In the genomic region with DNA sequence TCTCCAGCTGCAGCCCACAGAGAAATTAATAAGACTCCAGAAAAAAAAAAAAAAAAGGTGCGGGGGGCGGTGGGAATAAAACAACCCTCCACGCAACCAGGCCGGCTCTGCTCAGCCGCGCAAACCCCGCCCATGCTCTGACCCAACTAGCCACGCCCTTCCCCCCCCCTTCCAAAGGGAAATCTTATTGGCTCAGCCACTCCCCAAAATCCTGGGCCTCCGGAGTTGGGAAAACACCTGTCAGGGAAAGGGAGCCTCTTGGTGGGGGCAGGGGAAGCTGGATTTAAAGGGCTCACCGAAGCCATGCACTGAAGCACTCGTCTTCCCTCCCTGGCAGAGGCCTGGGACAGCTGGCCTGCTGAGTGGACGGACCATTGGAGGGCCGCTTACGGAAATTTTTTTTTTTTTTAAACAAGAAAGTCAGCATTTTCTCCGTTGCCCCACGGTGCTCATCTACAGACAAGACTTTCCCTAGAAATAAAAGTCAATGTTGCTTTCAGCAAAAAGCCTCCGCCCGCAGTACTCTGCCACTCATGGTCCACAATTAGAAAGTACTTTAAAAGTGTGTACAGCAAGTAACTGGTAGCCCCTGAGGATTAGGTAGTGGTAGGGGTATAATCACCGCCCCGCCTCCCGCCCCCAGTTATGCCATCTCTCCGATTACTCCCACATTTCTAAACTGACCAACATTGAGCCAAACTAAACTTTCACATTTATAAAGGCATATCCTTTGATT, we compare ENCODE assay signal across 8 cellular contexts. TPM values are rescaled to one million over a fixed set of nuclear protein-coding genes. Genes with fewer than 3 reads are reported as not detected.
DNase-seq lines count a peak whose midpoint lies in the region; ATAC-seq lines count a peak whose summit lies in the region.

No MANE protein-coding gene starts in this region.

- H3K27me3 ChIP-seq in subcutaneous abdominal adipose tissue (ENCODE audit: control insufficient read depth in 5 of 5, insufficient read depth in 4 of 5, low read length in 5 of 5) = peaks cover 0 to 12% (median 5%) of the 10 kb centered on the region in 5 donors

- peak; percentile 71 for ATAC-seq in left lobe of liver
- ATAC-seq in HG03565 (IDR thresholded peaks at IDR 0.05; ENCODE audit: unreplicated experiment) = no peak

- H3K9me3 ChIP-seq in subcutaneous abdominal adipose tissue (ENCODE audit: control insufficient read depth in 5 of 5, low read length in 5 of 5) = no peaks in the 10 kb centered on the region

- H3K36me3 ChIP-seq in subcutaneous abdominal adipose tissue (ENCODE audit: control insufficient read depth in 5 of 5, insufficient read depth in 5 of 5, low read length in 5 of 5) = no peaks in the 10 kb centered on the region

- H3K4me3 ChIP-seq in subcutaneous abdominal adipose tissue (ENCODE audit: low read depth in 1 of 5, low read length in 5 of 5) = peak overlapping the region; percentile 74 to 90 (median 80)

- H3K27ac ChIP-seq in caudate nucleus (ENCODE audit: low read depth, low read length) (peak overlapping the region; percentile 62), subcutaneous abdominal adipose tissue (ENCODE audit: low read depth, low read length) (peak overlapping the region; percentile 62)

- DNase-seq in COR-L47 (lab: John Stamatoyannopoulos, UW) (peak; percentile 84), NCI-H146 (lab: John Stamatoyannopoulos, UW) (peak; percentile 88), caudate nucleus (lab: John Stamatoyannopoulos, UW) (peak in 59 of 61 donors; percentile 10 to 93 (median 75)), left lobe of liver (ENCODE audit: low spot score) (peak; percentile 60), SW 1271 (lab: John Stamatoyannopoulos, UW) (no peak), NCI-H187 (lab: John Stamatoyannopoulos, UW) (no peak)

- peaks cover 2 to 35% (median 27%) of the 10 kb centered on the region in 5 donors for H3K4me1 ChIP-seq in subcutaneous abdominal adipose tissue (ENCODE audit: control insufficient read depth in 5 of 5, insufficient read depth in 5 of 5, low read length in 5 of 5)

- H3K9ac ChIP-seq in subcutaneous abdominal adipose tissue (ENCODE audit: low read length in 5 of 5) = peak overlapping the region in 3 of 5 donors; percentile 20 to 73 (median 64)

RNA-seq across cellular contexts. Expression of a gene that starts 0.7 kb away (rescaled TPM):
- total RNA-seq in left lobe of liver = 0.05 TPM

Comparison
In these comparisons a context has a peak if more than half of its experiments do, and no peak if none do; other contexts are left out.
1. DNase-seq: peak in COR-L47 (single experiment), NCI-H146 (single experiment), caudate nucleus (59 of 61) and left lobe of liver (single experiment); none in SW 1271 (0 of 2) and NCI-H187 (0 of 2).